4 cellular contexts compared by ENCODE assay signal in genomic region chr11:100666816-100667215, GRCh38. TPM values are rescaled to one million over a fixed set of nuclear protein-coding genes. Genes with fewer than 3 reads are reported as not detected.
"Had no signal": no experiment of that assay in that cellular context is flagged by ENCODE, and none has a peak within 500 bp of the region (broad histone marks: within the 10 kb centered on the region; RNA-seq: fewer than 3 reads in every experiment).

No MANE protein-coding gene starts in this region.

RNA-seq across cellular contexts. Expression of gene ARHGAP42, which starts 20.3 kb away (rescaled TPM):
- total RNA-seq: activated CD4-positive, alpha-beta memory T cell treated with anti-CD3 and anti-CD28 coated beads for 36 hours; activated CD4-positive, alpha-beta memory T cell treated with anti-CD3 and anti-CD28 coated beads, Interleukin-2, amount 10 ng/mL, durations not matched to agents 7 days and 5 days; activated CD4-positive, alpha-beta T cell treated with anti-CD3 and anti-CD28 coated beads for 36 hours; activated CD4-positive, alpha-beta T cell treated with anti-CD3 and anti-CD28 coated beads, Interleukin-2, amount 10 ng/mL, durations not matched to agents 24 days and 14 days had no signal
